13 cellular contexts compared by ENCODE assay signal in the genomic region with DNA sequence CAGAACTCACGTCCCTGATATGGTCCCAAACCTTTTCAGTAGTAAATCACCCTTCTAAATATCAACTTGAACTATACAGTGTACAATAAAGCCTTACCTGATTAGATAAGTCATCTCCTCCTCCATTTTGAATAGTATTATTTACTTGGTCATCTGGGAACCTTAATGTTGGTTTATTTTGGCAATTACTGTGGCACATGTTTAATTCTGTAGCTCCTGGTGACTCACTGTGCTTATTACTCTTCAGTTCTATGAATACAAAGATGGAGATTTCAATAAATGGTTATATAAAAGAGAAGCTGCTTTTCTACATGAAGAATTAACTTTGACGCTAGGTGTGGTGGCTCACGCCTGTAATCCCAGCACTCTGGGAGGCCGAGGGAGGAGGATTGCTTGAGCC. TPM values are rescaled to one million over a fixed set of nuclear protein-coding genes. Genes with fewer than 3 reads are reported as not detected.
DNase-seq lines count a peak whose midpoint lies in the region; ATAC-seq and TF ChIP-seq lines count a peak whose summit lies in the region.
"Had no signal": no experiment of that assay in that cellular context is flagged by ENCODE, and none has a peak within 500 bp of the region (broad histone marks: within the 10 kb centered on the region; RNA-seq: fewer than 3 reads in every experiment).

No MANE protein-coding gene starts in this region.

- intact Hi-C loops in PC-3 (cut with micrococcal nuclease) = no loop called here

- no peak overlapping the region for H3K27ac ChIP-seq in PC-3 (ENCODE audit: low read length)

- H4K20me1 ChIP-seq in PC-3 (ENCODE audit: low read length) = no peaks in the 10 kb centered on the region

- no peaks in the 10 kb centered on the region for H3K27me3 ChIP-seq in PC-3 (ENCODE audit: low read length)

- BruUV-seq in PC-3 (replicated peaks; lab: Mats Ljungman, UMichigan) = no TSS peak

- peak overlapping the region; percentile 49 for H3K27ac Mint-ChIP-seq in progenitor cell of endocrine pancreas
- H3K27ac Mint-ChIP-seq: CD4-positive, alpha-beta memory T cell had no signal

- H3K79me2 ChIP-seq in PC-3 (ENCODE audit: low read length) = no peaks in the 10 kb centered on the region

- DNase-seq in PC-3 (no peak), fibroblast of gingiva (ENCODE audit: low read depth) (peak; percentile 14), progenitor cell of endocrine pancreas (ENCODE audit: low spot score, unreplicated experiment) (no peak), NCI-H2029 treated with DMSO at 0.1 percent for 48 hours (lab: John Stamatoyannopoulos, UW) (no peak), NCI-H1092 treated with DMSO at 0.1 percent for 48 hours (lab: John Stamatoyannopoulos, UW) (no peak), foreskin melanocyte (no peak)
- DNase-seq: C1 segment of cervical spinal cord; CD4-positive, alpha-beta memory T cell; COR-L47; DMS153; DND-41; H7; HCEC 1CT had no signal

- CTCF ChIA-PET in PC-3 (lab: Charles Lee) = no interaction called here

- no peaks in the 10 kb centered on the region for H3F3A ChIP-seq in PC-3 (ENCODE audit: low read length, unreplicated experiment)

- ATAC-seq in PC-3 = peak; percentile 54; the same call in 1 of the 2 replicates

- TF ChIP-seq CTCF in PC-3 (conservative IDR thresholded peaks at IDR 0.05; ENCODE audit: low read depth, low read length) = no peak
- TF ChIP-seq CTCF in progenitor cell of endocrine pancreas (IDR thresholded peaks at IDR 0.05; ENCODE audit: unreplicated experiment) = no peak

- H3K9me3 ChIP-seq in PC-3 (ENCODE audit: low read length) = no peaks in the 10 kb centered on the region

- no peak overlapping the region for H3K4me2 ChIP-seq in PC-3 (ENCODE audit: low read length)

- no peaks in the 10 kb centered on the region for H3K9me2 ChIP-seq in PC-3 (replicated peaks; ENCODE audit: low read length)

- POLR2A ChIA-PET in PC-3 (lab: Charles Lee; ENCODE audit: unreplicated experiment) = no interaction called here

- peaks cover 62% of the 10 kb centered on the region for H3K36me3 ChIP-seq in PC-3 (ENCODE audit: low read depth, low read length)

- no peaks in the 10 kb centered on the region for H3K9me3 Mint-ChIP-seq in progenitor cell of endocrine pancreas (ENCODE audit: low read depth)
- H3K9me3 Mint-ChIP-seq: CD4-positive, alpha-beta memory T cell had no signal

- H3K9ac ChIP-seq in PC-3 (ENCODE audit: low read length) = no peak overlapping the region

- no peaks in the 10 kb centered on the region for H3K27me3 Mint-ChIP-seq in progenitor cell of endocrine pancreas
- H3K27me3 Mint-ChIP-seq: CD4-positive, alpha-beta memory T cell had no signal

- no peak overlapping the region for H2AFZ ChIP-seq in PC-3 (ENCODE audit: low read length)

- no peaks in the 10 kb centered on the region for H3K4me1 ChIP-seq in PC-3 (ENCODE audit: insufficient read depth, low read length)

- H3K36me3 Mint-ChIP-seq in progenitor cell of endocrine pancreas (ENCODE audit: insufficient read depth) = peaks cover 25% of the 10 kb centered on the region

- H3K4me3 Mint-ChIP-seq in progenitor cell of endocrine pancreas (ENCODE audit: low read depth) = no peak overlapping the region
- H3K4me3 Mint-ChIP-seq: CD4-positive, alpha-beta memory T cell had no signal

- no peaks in the 10 kb centered on the region for H3K4me1 Mint-ChIP-seq in progenitor cell of endocrine pancreas (ENCODE audit: low read depth)

- H3K4me3 ChIP-seq in PC-3 (ENCODE audit: low read length) = no peak overlapping the region

RNA-seq across cellular contexts. Expression of a gene that starts 25.4 kb away (rescaled TPM):
- total RNA-seq in PC-3 (2014; rRNA removed) (39.3 and 42.3 TPM in 2 replicates), progenitor cell of endocrine pancreas (39.7 and 40.4 TPM in 2 replicates)
